Comparison of ENCODE assay signal across 24 cellular contexts in genomic region chr20:14544688-14545087, GRCh38.
"Had no signal": no experiment of that assay in that cellular context is flagged by ENCODE, and none has a peak within 500 bp of the region (broad histone marks: within the 10 kb centered on the region; RNA-seq: fewer than 3 reads in every experiment).

No MANE protein-coding gene starts in this region.

- H3K4me1 Mint-ChIP-seq: activated CD4-positive, alpha-beta T cell treated with anti-CD3 and anti-CD28 coated beads, Interleukin-2, amount 10 ng/mL, durations not matched to agents 7 days and 5 days; activated CD8-positive, alpha-beta memory T cell treated with anti-CD3 and anti-CD28 coated beads, Interleukin-2, amount 10 ng/mL, durations not matched to agents 7 days and 5 days; activated naive CD4-positive, alpha-beta T cell treated with anti-CD3 and anti-CD28 coated beads, Interleukin-2, amount 50 U/mL, for 24 hours; activated naive CD8-positive, alpha-beta T cell treated with anti-CD3 and anti-CD28 coated beads, Interleukin-2, amount 50 U/mL, for 24 hours; naive thymus-derived CD4-positive, alpha-beta T cell; stimulated activated effector memory CD8-positive, alpha-beta T cell treated with anti-CD3 and anti-CD28 coated beads, Interleukin-12 subunit alpha, Interleukin-12 subunit beta, amount 100 ng/mL, for 72 hours; stimulated activated naive CD8-positive, alpha-beta T cell treated with anti-CD3 and anti-CD28 coated beads, Interleukin-15, amount 100 ng/mL, for 72 hours had no signal

- H3K27me3 ChIP-seq: gastrocnemius medialis, ovary, sigmoid colon had no signal

- H3K27ac Mint-ChIP-seq: activated CD4-positive, alpha-beta T cell treated with anti-CD3 and anti-CD28 coated beads, Interleukin-2, amount 10 ng/mL, durations not matched to agents 7 days and 5 days; activated CD8-positive, alpha-beta memory T cell treated with anti-CD3 and anti-CD28 coated beads, Interleukin-2, amount 10 ng/mL, durations not matched to agents 7 days and 5 days; activated CD8-positive, alpha-beta T cell treated with anti-CD3 and anti-CD28 coated beads for 36 hours; activated naive CD4-positive, alpha-beta T cell treated with anti-CD3 and anti-CD28 coated beads, Interleukin-2, amount 50 U/mL, for 24 hours; activated naive CD8-positive, alpha-beta T cell treated with anti-CD3 and anti-CD28 coated beads, Interleukin-2, amount 50 U/mL, for 24 hours; activated T-helper 2 cell treated with anti-CD3 and anti-CD28 coated beads, Interferon-gamma antibody, Interleukin-2, Interleukin-4, amounts not matched to agents 10 μg/mL and 5 μg/mL and 100 μg/mL, durations not matched to agents 14 hours and 24 hours and 36 hours; effector memory CD8-positive, alpha-beta T cell; mesothelial cell of epicardium; naive thymus-derived CD4-positive, alpha-beta T cell; progenitor cell of endocrine pancreas; stimulated activated effector memory CD8-positive, alpha-beta T cell treated with anti-CD3 and anti-CD28 coated beads, Interleukin-12 subunit alpha, Interleukin-12 subunit beta, amount 100 ng/mL, for 72 hours; stimulated activated naive CD8-positive, alpha-beta T cell treated with anti-CD3 and anti-CD28 coated beads, Interleukin-15, amount 100 ng/mL, for 72 hours; type B pancreatic cell had no signal

- H3K4me3 Mint-ChIP-seq: activated CD4-positive, alpha-beta T cell treated with anti-CD3 and anti-CD28 coated beads, Interleukin-2, amount 10 ng/mL, durations not matched to agents 7 days and 5 days; activated CD8-positive, alpha-beta memory T cell treated with anti-CD3 and anti-CD28 coated beads, Interleukin-2, amount 10 ng/mL, durations not matched to agents 7 days and 5 days; activated CD8-positive, alpha-beta T cell treated with anti-CD3 and anti-CD28 coated beads for 36 hours; activated naive CD4-positive, alpha-beta T cell treated with anti-CD3 and anti-CD28 coated beads, Interleukin-2, amount 50 U/mL, for 24 hours; activated naive CD8-positive, alpha-beta T cell treated with anti-CD3 and anti-CD28 coated beads, Interleukin-2, amount 50 U/mL, for 24 hours; effector memory CD8-positive, alpha-beta T cell; mesothelial cell of epicardium; naive thymus-derived CD4-positive, alpha-beta T cell; stimulated activated effector memory CD8-positive, alpha-beta T cell treated with anti-CD3 and anti-CD28 coated beads, Interleukin-12 subunit alpha, Interleukin-12 subunit beta, amount 100 ng/mL, for 72 hours; stimulated activated naive CD8-positive, alpha-beta T cell treated with anti-CD3 and anti-CD28 coated beads, Interleukin-15, amount 100 ng/mL, for 72 hours; type B pancreatic cell had no signal

- H3K9me3 ChIP-seq: gastrocnemius medialis, left ventricle myocardium inferior, ovary, sigmoid colon had no signal

- H3K4me1 ChIP-seq: gastrocnemius medialis, left ventricle myocardium inferior, sigmoid colon had no signal

- H3K27me3 Mint-ChIP-seq: activated CD4-positive, alpha-beta T cell treated with anti-CD3 and anti-CD28 coated beads, Interleukin-2, amount 10 ng/mL, durations not matched to agents 7 days and 5 days; activated CD8-positive, alpha-beta memory T cell treated with anti-CD3 and anti-CD28 coated beads, Interleukin-2, amount 10 ng/mL, durations not matched to agents 7 days and 5 days; activated CD8-positive, alpha-beta T cell treated with anti-CD3 and anti-CD28 coated beads for 36 hours; activated naive CD4-positive, alpha-beta T cell treated with anti-CD3 and anti-CD28 coated beads, Interleukin-2, amount 50 U/mL, for 24 hours; activated naive CD8-positive, alpha-beta T cell treated with anti-CD3 and anti-CD28 coated beads, Interleukin-2, amount 50 U/mL, for 24 hours; effector memory CD8-positive, alpha-beta T cell; naive thymus-derived CD4-positive, alpha-beta T cell; progenitor cell of endocrine pancreas; stimulated activated naive CD8-positive, alpha-beta T cell treated with anti-CD3 and anti-CD28 coated beads, Interleukin-15, amount 100 ng/mL, for 72 hours; type B pancreatic cell had no signal

- H3K27ac ChIP-seq: coronary artery, gastrocnemius medialis, left ventricle myocardium inferior, ovary, sigmoid colon had no signal

- ATAC-seq: activated CD8-positive, alpha-beta memory T cell treated with anti-CD3 and anti-CD28 coated beads, Interleukin-2, amount 10 ng/mL, durations not matched to agents 7 days and 5 days; activated CD8-positive, alpha-beta T cell treated with anti-CD3 and anti-CD28 coated beads for 36 hours; activated naive CD8-positive, alpha-beta T cell treated with anti-CD3 and anti-CD28 coated beads, Interleukin-2, amount 50 U/mL, for 24 hours; effector memory CD8-positive, alpha-beta T cell; gastrocnemius medialis; naive thymus-derived CD4-positive, alpha-beta T cell; stimulated activated effector memory CD8-positive, alpha-beta T cell treated with anti-CD3 and anti-CD28 coated beads, Interleukin-12 subunit alpha, Interleukin-12 subunit beta, amount 100 ng/mL, for 72 hours; stimulated activated naive CD8-positive, alpha-beta T cell treated with anti-CD3 and anti-CD28 coated beads, Interleukin-15, amount 100 ng/mL, for 72 hours had no signal

- DNase-seq: activated CD4-positive, alpha-beta T cell treated with anti-CD3 and anti-CD28 coated beads, Interleukin-2, amount 10 ng/mL, durations not matched to agents 7 days and 5 days; activated CD4-positive, CD25-positive, alpha-beta regulatory T cell treated with anti-CD3 and anti-CD28 coated beads, Interleukin-2, amount 50 U/mL, for 72 hours; activated CD8-positive, alpha-beta memory T cell treated with anti-CD3 and anti-CD28 coated beads, Interleukin-2, amount 10 ng/mL, durations not matched to agents 7 days and 5 days; activated CD8-positive, alpha-beta T cell treated with anti-CD3 and anti-CD28 coated beads for 36 hours; activated naive CD8-positive, alpha-beta T cell treated with anti-CD3 and anti-CD28 coated beads, Interleukin-2, amount 50 U/mL, for 24 hours; activated T-cell treated with anti-CD3 and anti-CD28 coated beads, Interleukin-2, amount 50 U/mL, for 48 hours; effector memory CD8-positive, alpha-beta T cell; erythroblast; gastrocnemius medialis; glutamatergic neuron; left ventricle myocardium inferior; naive thymus-derived CD4-positive, alpha-beta T cell; ovary; sigmoid colon; stimulated activated CD4-positive, alpha-beta T cell treated with anti-CD3 and anti-CD28 coated beads, Interleukin-4, amount 100 ng/mL, for 24 hours; stimulated activated naive CD8-positive, alpha-beta T cell treated with anti-CD3 and anti-CD28 coated beads, Interleukin-15, amount 100 ng/mL, for 72 hours; T-helper 2 cell had no signal

- H3K4me3 ChIP-seq: coronary artery, gastrocnemius medialis, left ventricle myocardium inferior, ovary, sigmoid colon had no signal

- H3K36me3 ChIP-seq: gastrocnemius medialis, left ventricle myocardium inferior, ovary, sigmoid colon had no signal

- H3K9me3 Mint-ChIP-seq: activated CD4-positive, alpha-beta T cell treated with anti-CD3 and anti-CD28 coated beads, Interleukin-2, amount 10 ng/mL, durations not matched to agents 7 days and 5 days; mesothelial cell of epicardium; type B pancreatic cell had no signal

- H3K36me3 Mint-ChIP-seq: activated CD8-positive, alpha-beta memory T cell treated with anti-CD3 and anti-CD28 coated beads, Interleukin-2, amount 10 ng/mL, durations not matched to agents 7 days and 5 days; activated naive CD4-positive, alpha-beta T cell treated with anti-CD3 and anti-CD28 coated beads, Interleukin-2, amount 50 U/mL, for 24 hours; mesothelial cell of epicardium; naive thymus-derived CD4-positive, alpha-beta T cell; stimulated activated effector memory CD8-positive, alpha-beta T cell treated with anti-CD3 and anti-CD28 coated beads, Interleukin-12 subunit alpha, Interleukin-12 subunit beta, amount 100 ng/mL, for 72 hours; type B pancreatic cell had no signal
